Comparison of ENCODE assay signal across 14 cellular contexts in genomic region chr15:31350771-31351170, GRCh38. TPM values are rescaled to one million over a fixed set of nuclear protein-coding genes. Genes with fewer than 3 reads are reported as not detected.
DNase-seq lines count a peak whose midpoint lies in the region; ATAC-seq and TF ChIP-seq lines count a peak whose summit lies in the region.
"Had no signal": no experiment of that assay in that cellular context is flagged by ENCODE, and none has a peak within 500 bp of the region (broad histone marks: within the 10 kb centered on the region; RNA-seq: fewer than 3 reads in every experiment).

No MANE protein-coding gene starts in this region.

- no peaks in the 10 kb centered on the region for H3K9me3 ChIP-seq in right atrium auricular region

- H3K27me3 ChIP-seq in right atrium auricular region: no peaks in the 10 kb centered on the region
- H3K27me3 ChIP-seq: hepatocyte had no signal

- peaks cover 0 to 100% of the 10 kb centered on the region in 2 donors for H3K4me1 ChIP-seq in right atrium auricular region

- H3K4me3 ChIP-seq in right atrium auricular region: no peak overlapping the region
- H3K4me3 ChIP-seq: hepatocyte had no signal

- H3K4me3 Mint-ChIP-seq in activated CD4-positive, alpha-beta T cell treated with anti-CD3 and anti-CD28 coated beads, Interleukin-2, amount 10 ng/mL, durations not matched to agents 7 days and 5 days: peak overlapping the region; percentile 50
- no peak overlapping the region for H3K4me3 Mint-ChIP-seq in activated CD4-positive, alpha-beta memory T cell treated with anti-CD3 and anti-CD28 coated beads, Interleukin-2, amount 10 ng/mL, durations not matched to agents 7 days and 5 days

- no peaks in the 10 kb centered on the region for H3K27me3 Mint-ChIP-seq in activated CD4-positive, alpha-beta T cell treated with anti-CD3 and anti-CD28 coated beads, Interleukin-2, amount 10 ng/mL, durations not matched to agents 7 days and 5 days
- H3K27me3 Mint-ChIP-seq in activated CD4-positive, alpha-beta memory T cell treated with anti-CD3 and anti-CD28 coated beads, Interleukin-2, amount 10 ng/mL, durations not matched to agents 7 days and 5 days: no peaks in the 10 kb centered on the region

- H3K4me1 Mint-ChIP-seq in activated CD4-positive, alpha-beta T cell treated with anti-CD3 and anti-CD28 coated beads, Interleukin-2, amount 10 ng/mL, durations not matched to agents 7 days and 5 days: peaks cover 98% of the 10 kb centered on the region
- peaks cover 98% of the 10 kb centered on the region for H3K4me1 Mint-ChIP-seq in activated CD4-positive, alpha-beta memory T cell treated with anti-CD3 and anti-CD28 coated beads, Interleukin-2, amount 10 ng/mL, durations not matched to agents 7 days and 5 days

- peak overlapping the region; percentile 90 to 96 for H3K27ac ChIP-seq in right atrium auricular region
- H3K27ac ChIP-seq in substantia nigra (ENCODE audit: low read depth, low read length, poor library complexity, severe bottlenecking): peak overlapping the region; percentile 62
- H3K27ac ChIP-seq: hepatocyte had no signal

- H3K36me3 Mint-ChIP-seq in activated CD4-positive, alpha-beta T cell treated with anti-CD3 and anti-CD28 coated beads, Interleukin-2, amount 10 ng/mL, durations not matched to agents 7 days and 5 days (ENCODE audit: low read depth): peaks cover 71% of the 10 kb centered on the region
- H3K36me3 Mint-ChIP-seq in activated CD4-positive, alpha-beta memory T cell treated with anti-CD3 and anti-CD28 coated beads, Interleukin-2, amount 10 ng/mL, durations not matched to agents 7 days and 5 days (ENCODE audit: low read depth): peaks cover 77% of the 10 kb centered on the region

- no peaks in the 10 kb centered on the region for H3K9me3 Mint-ChIP-seq in activated CD4-positive, alpha-beta T cell treated with anti-CD3 and anti-CD28 coated beads, Interleukin-2, amount 10 ng/mL, durations not matched to agents 7 days and 5 days
- H3K9me3 Mint-ChIP-seq in activated CD4-positive, alpha-beta memory T cell treated with anti-CD3 and anti-CD28 coated beads, Interleukin-2, amount 10 ng/mL, durations not matched to agents 7 days and 5 days: peaks cover 5% of the 10 kb centered on the region

- in situ Hi-C loops in G401 (cut with HindIII; ENCODE audit: low sequenced_read_pairs): no loop called here

- ATAC-seq in HG02610 (IDR thresholded peaks at IDR 0.05; ENCODE audit: unreplicated experiment) (no peak), GM21381 (IDR thresholded peaks at IDR 0.05; ENCODE audit: unreplicated experiment) (no peak)

- CTCF ChIA-PET in activated CD4-positive, alpha-beta T cell treated with anti-CD3 and anti-CD28 coated beads, Interleukin-2, amount 10 ng/mL, durations not matched to agents 7 days and 5 days (lab: Charles Lee): interaction anchor here (0.7 to 1.5 kb wide), 3 partner anchors 15 to 17 kb away, joined by 3 to 13 read pairs (median 3); no protein-coding TSS in a partner anchor
- CTCF ChIA-PET in activated CD4-positive, alpha-beta memory T cell treated with anti-CD3 and anti-CD28 coated beads, Interleukin-2, amount 10 ng/mL, durations not matched to agents 7 days and 5 days (lab: Charles Lee): interaction anchor here (1.0 kb wide), 1 partner anchor 12 kb away, joined by 3 read pairs; no protein-coding TSS in a partner anchor

- POLR2A ChIA-PET in activated CD4-positive, alpha-beta T cell treated with anti-CD3 and anti-CD28 coated beads, Interleukin-2, amount 10 ng/mL, durations not matched to agents 7 days and 5 days (lab: Charles Lee): no interaction called here
- POLR2A ChIA-PET in activated CD4-positive, alpha-beta memory T cell treated with anti-CD3 and anti-CD28 coated beads, Interleukin-2, amount 10 ng/mL, durations not matched to agents 7 days and 5 days (lab: Charles Lee): interaction anchor here (13.8 to 21.7 kb wide), 3 partner anchors 3 to 23 kb away, joined by 161 to 374 read pairs (median 374); partner anchors contain the start of gene KLF13

- peaks cover 8% of the 10 kb centered on the region for H3K36me3 ChIP-seq in right atrium auricular region

- H3K27ac Mint-ChIP-seq in activated CD4-positive, alpha-beta T cell treated with anti-CD3 and anti-CD28 coated beads, Interleukin-2, amount 10 ng/mL, durations not matched to agents 7 days and 5 days: peak overlapping the region; percentile 95
- H3K27ac Mint-ChIP-seq in activated CD4-positive, alpha-beta memory T cell treated with anti-CD3 and anti-CD28 coated beads, Interleukin-2, amount 10 ng/mL, durations not matched to agents 7 days and 5 days: peak overlapping the region; percentile 93

- no peak for DNase-seq in activated CD4-positive, alpha-beta T cell treated with anti-CD3 and anti-CD28 coated beads, Interleukin-2, amount 10 ng/mL, durations not matched to agents 7 days and 5 days
- no peak for DNase-seq in activated CD4-positive, alpha-beta T cell treated with anti-CD3 and anti-CD28 coated beads, Interleukin-2, amount 50 U/mL, for 1 hour
- no peak for DNase-seq in activated CD4-positive, alpha-beta memory T cell treated with anti-CD3 and anti-CD28 coated beads, Interleukin-2, amount 10 ng/mL, durations not matched to agents 7 days and 5 days
- no peak for DNase-seq in right atrium auricular region (ENCODE audit: low spot score)
- DNase-seq in substantia nigra (lab: John Stamatoyannopoulos, UW): no peak
- DNase-seq in G401 (ENCODE audit: low spot score): no peak
- DNase-seq: activated CD4-positive, alpha-beta T cell treated with anti-CD3 and anti-CD28 coated beads for 1 hour; effector CD4-positive, alpha-beta T cell; EL; HCEC 1CT; NCI-H526 treated with DMSO at 0.1 percent for 48 hours had no signal

- TF ChIP-seq CTCF in right atrium auricular region (IDR thresholded peaks at IDR 0.05): no peak

RNA-seq across cellular contexts. Expression of gene KLF13, which starts 24.1 kb away (rescaled TPM):
- total RNA-seq in activated CD4-positive, alpha-beta T cell treated with anti-CD3 and anti-CD28 coated beads, Interleukin-2, amount 10 ng/mL, durations not matched to agents 7 days and 5 days: 100 to 1,000 TPM; 235 to 264 TPM
- total RNA-seq in activated CD4-positive, alpha-beta memory T cell treated with anti-CD3 and anti-CD28 coated beads, Interleukin-2, amount 10 ng/mL, durations not matched to agents 7 days and 5 days: 100 to 1,000 TPM; 199 TPM
- 10 to 100 TPM; 52.8 to 54.6 TPM for total RNA-seq in right atrium auricular region
- total RNA-seq in G401 (2014; rRNA removed; shearing (Covaris generic)): 7.6 and 14.2 TPM in 2 replicates
